In the genomic region with DNA sequence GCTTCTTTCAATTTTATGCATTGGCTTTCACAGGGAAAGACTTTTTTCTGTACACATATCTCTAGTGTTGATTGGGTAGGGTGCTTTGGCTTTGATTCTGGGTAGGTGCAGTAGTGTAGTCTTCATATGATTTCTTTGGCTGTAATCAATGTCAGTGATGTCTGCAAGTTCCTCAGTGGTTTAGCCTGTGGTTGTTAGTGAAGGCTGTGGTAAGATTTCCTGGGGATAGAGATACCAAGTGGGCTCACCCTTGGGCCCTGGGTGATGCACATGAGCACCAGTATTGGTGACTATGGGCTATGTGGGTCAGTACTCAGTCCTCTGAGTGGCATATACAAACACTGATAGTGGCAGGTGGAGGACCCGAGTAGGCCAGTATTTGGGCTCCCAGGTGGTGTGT, we compare ENCODE assay signal across 31 cellular contexts. TPM values are rescaled to one million over a fixed set of nuclear protein-coding genes. Genes with fewer than 3 reads are reported as not detected.
DNase-seq lines count a peak whose midpoint lies in the region; ATAC-seq and TF ChIP-seq lines count a peak whose summit lies in the region.
"Had no signal": no experiment of that assay in that cellular context is flagged by ENCODE, and none has a peak within 500 bp of the region (broad histone marks: within the 10 kb centered on the region; RNA-seq: fewer than 3 reads in every experiment).

No MANE protein-coding gene starts in this region.

- no peaks in the 10 kb centered on the region for H3K9me2 ChIP-seq in Karpas-422 (replicated peaks; ENCODE audit: insufficient read depth, low read length)

- 64 to 94% (median 80%) methylated on average over 1 of the region's 1 CpG for WGBS in psoas muscle, 3 donors

- peak overlapping the region in 1 of 2 donors; percentile 33 for H3K4me3 Mint-ChIP-seq in activated T-cell treated with anti-CD3 and anti-CD28 coated beads, Interleukin-2, amount 50 U/mL, for 72 hours
- H3K4me3 Mint-ChIP-seq in activated naive CD8-positive, alpha-beta T cell treated with anti-CD3 and anti-CD28 coated beads, Interleukin-2, amount 50 U/mL, for 24 hours = no peak overlapping the region
- H3K4me3 Mint-ChIP-seq in stimulated activated effector memory CD8-positive, alpha-beta T cell treated with anti-CD3 and anti-CD28 coated beads, Interleukin-12 subunit alpha, Interleukin-12 subunit beta, amount 100 ng/mL, for 72 hours = no peak overlapping the region
- H3K4me3 Mint-ChIP-seq: HFFc6 had no signal

- H3K4me2 ChIP-seq in Karpas-422 (ENCODE audit: low read depth, low read length, poor library complexity, severe bottlenecking) = no peak overlapping the region
- H3K4me2 ChIP-seq: smooth muscle cell had no signal

- TF ChIP-seq CTCF in psoas muscle (IDR thresholded peaks at IDR 0.05) = no peak

- H3K9me3 ChIP-seq in Karpas-422 (ENCODE audit: low read length) (no peaks in the 10 kb centered on the region), psoas muscle (peaks cover 7% of the 10 kb centered on the region)

- no peak overlapping the region for H2AFZ ChIP-seq in Karpas-422 (ENCODE audit: low read length)

- H3K4me1 ChIP-seq in Karpas-422 (ENCODE audit: low read length) (no peaks in the 10 kb centered on the region), psoas muscle (no peaks in the 10 kb centered on the region)
- H3K4me1 ChIP-seq: body of pancreas, foreskin keratinocyte, right atrium auricular region, tibial artery had no signal

- no peak overlapping the region for H3K9ac ChIP-seq in Karpas-422 (ENCODE audit: low read length)

- H3K27ac ChIP-seq in Karpas-422 (ENCODE audit: low read length) = no peak overlapping the region
- no peak overlapping the region for H3K27ac ChIP-seq in psoas muscle
- H3K27ac ChIP-seq: body of pancreas, esophagus squamous epithelium, foreskin keratinocyte, left ventricle myocardium inferior, right atrium auricular region, stomach, tibial artery had no signal

- H3K27me3 Mint-ChIP-seq in activated T-cell treated with anti-CD3 and anti-CD28 coated beads, Interleukin-2, amount 50 U/mL, for 72 hours (ENCODE audit: low read depth) = no peaks in the 10 kb centered on the region
- no peaks in the 10 kb centered on the region for H3K27me3 Mint-ChIP-seq in activated naive CD8-positive, alpha-beta T cell treated with anti-CD3 and anti-CD28 coated beads, Interleukin-2, amount 50 U/mL, for 24 hours

- H3K4me1 Mint-ChIP-seq in activated T-cell treated with anti-CD3 and anti-CD28 coated beads, Interleukin-2, amount 50 U/mL, for 72 hours (ENCODE audit: low read depth) = peaks cover 49% of the 10 kb centered on the region
- peaks cover 49% of the 10 kb centered on the region for H3K4me1 Mint-ChIP-seq in activated naive CD8-positive, alpha-beta T cell treated with anti-CD3 and anti-CD28 coated beads, Interleukin-2, amount 50 U/mL, for 24 hours
- peaks cover 51% of the 10 kb centered on the region for H3K4me1 Mint-ChIP-seq in stimulated activated effector memory CD8-positive, alpha-beta T cell treated with anti-CD3 and anti-CD28 coated beads, Interleukin-12 subunit alpha, Interleukin-12 subunit beta, amount 100 ng/mL, for 72 hours

- H3K36me3 ChIP-seq in Karpas-422 (ENCODE audit: insufficient read depth, low read length) = no peaks in the 10 kb centered on the region
- H3K36me3 ChIP-seq in psoas muscle (ENCODE audit: insufficient read depth in 1 of 2, low read depth in 1 of 2) = no peaks in the 10 kb centered on the region
- H3K36me3 ChIP-seq: esophagus squamous epithelium, right atrium auricular region, stomach, tibial artery had no signal

- no peak for DNase-seq in activated T-cell treated with anti-CD3 and anti-CD28 coated beads, Interleukin-2, amount 50 U/mL, for 72 hours
- no peak for DNase-seq in activated T-cell treated with anti-CD3 and anti-CD28 coated beads, Interleukin-2, amount 50 U/mL, for 48 hours
- DNase-seq in Jurkat, Clone E6-1 (ENCODE audit: low read depth, low spot score) = peak; percentile 43
- no peak for DNase-seq in activated naive CD8-positive, alpha-beta T cell treated with anti-CD3 and anti-CD28 coated beads, Interleukin-2, amount 50 U/mL, for 24 hours
- peak in 1 of 2 donors; percentile 32 for DNase-seq in stimulated activated effector memory CD8-positive, alpha-beta T cell treated with anti-CD3 and anti-CD28 coated beads, Interleukin-12 subunit alpha, Interleukin-12 subunit beta, amount 100 ng/mL, for 72 hours (ENCODE audit: low spot score in 2 of 2)
- no peak for DNase-seq in amygdala (lab: John Stamatoyannopoulos, UW)
- no peak for DNase-seq in Karpas-422
- DNase-seq in psoas muscle = no peak
- DNase-seq: activated CD4-positive, CD25-positive, alpha-beta regulatory T cell; body of pancreas; esophagus squamous epithelium; foreskin keratinocyte; GOT3; heart left ventricle; HFFc6; KBM-7; left ventricle myocardium inferior; mesendoderm; NCI-H1092 treated with DMSO at 0.1 percent for 48 hours; NCI-H187; NCI-H2171 treated with DMSO at 0.1 percent for 48 hours; NCI-H510A; stimulated activated CD4-positive, alpha-beta T cell treated with anti-CD3 and anti-CD28 coated beads, Interleukin-1b, Interleukin-23, amount 100 ng/mL, for 48 hours; stomach; tibial artery had no signal

- peak overlapping the region; percentile 18 for H3K27ac Mint-ChIP-seq in activated T-cell treated with anti-CD3 and anti-CD28 coated beads, Interleukin-2, amount 50 U/mL, for 72 hours
- H3K27ac Mint-ChIP-seq in activated naive CD8-positive, alpha-beta T cell treated with anti-CD3 and anti-CD28 coated beads, Interleukin-2, amount 50 U/mL, for 24 hours = no peak overlapping the region
- H3K27ac Mint-ChIP-seq in stimulated activated effector memory CD8-positive, alpha-beta T cell treated with anti-CD3 and anti-CD28 coated beads, Interleukin-12 subunit alpha, Interleukin-12 subunit beta, amount 100 ng/mL, for 72 hours = peak overlapping the region; percentile 74
- H3K27ac Mint-ChIP-seq: HFFc6 had no signal

- H4K20me1 ChIP-seq in Karpas-422 (ENCODE audit: insufficient read depth, low read depth, low read length) = no peaks in the 10 kb centered on the region

- H3K79me2 ChIP-seq in Karpas-422 (ENCODE audit: low read length) = no peaks in the 10 kb centered on the region

- peaks cover 10 to 19% of the 10 kb centered on the region in 2 donors for H3K9me3 Mint-ChIP-seq in activated T-cell treated with anti-CD3 and anti-CD28 coated beads, Interleukin-2, amount 50 U/mL, for 72 hours
- H3K9me3 Mint-ChIP-seq in activated naive CD8-positive, alpha-beta T cell treated with anti-CD3 and anti-CD28 coated beads, Interleukin-2, amount 50 U/mL, for 24 hours = peaks cover 35% of the 10 kb centered on the region
- peaks cover 28% of the 10 kb centered on the region for H3K9me3 Mint-ChIP-seq in stimulated activated effector memory CD8-positive, alpha-beta T cell treated with anti-CD3 and anti-CD28 coated beads, Interleukin-12 subunit alpha, Interleukin-12 subunit beta, amount 100 ng/mL, for 72 hours

- H3K36me3 Mint-ChIP-seq in activated T-cell treated with anti-CD3 and anti-CD28 coated beads, Interleukin-2, amount 50 U/mL, for 72 hours (ENCODE audit: insufficient read depth in 2 of 2) = peaks cover 34 to 51% of the 10 kb centered on the region in 2 donors
- peaks cover 47% of the 10 kb centered on the region for H3K36me3 Mint-ChIP-seq in activated naive CD8-positive, alpha-beta T cell treated with anti-CD3 and anti-CD28 coated beads, Interleukin-2, amount 50 U/mL, for 24 hours (ENCODE audit: low read depth)
- peaks cover 24% of the 10 kb centered on the region for H3K36me3 Mint-ChIP-seq in stimulated activated effector memory CD8-positive, alpha-beta T cell treated with anti-CD3 and anti-CD28 coated beads, Interleukin-12 subunit alpha, Interleukin-12 subunit beta, amount 100 ng/mL, for 72 hours

- no peak overlapping the region for H3K4me3 ChIP-seq in Jurkat, Clone E6-1 (ENCODE audit: low read length)
- H3K4me3 ChIP-seq in Karpas-422 (ENCODE audit: low read length) = no peak overlapping the region
- no peak overlapping the region for H3K4me3 ChIP-seq in psoas muscle
- H3K4me3 ChIP-seq: body of pancreas, esophagus squamous epithelium, heart left ventricle, left ventricle myocardium inferior, right atrium auricular region, smooth muscle cell, stomach, tibial artery had no signal

- ATAC-seq in activated T-cell treated with anti-CD3 and anti-CD28 coated beads, Interleukin-2, amount 50 U/mL, for 72 hours (replicated peaks in 1 of 2) = peak in 1 of 2 donors; percentile 50
- peak; percentile 22 for ATAC-seq in activated naive CD8-positive, alpha-beta T cell treated with anti-CD3 and anti-CD28 coated beads, Interleukin-2, amount 50 U/mL, for 24 hours
- ATAC-seq in stimulated activated effector memory CD8-positive, alpha-beta T cell treated with anti-CD3 and anti-CD28 coated beads, Interleukin-12 subunit alpha, Interleukin-12 subunit beta, amount 100 ng/mL, for 72 hours = peak; percentile 55
- ATAC-seq in psoas muscle = no peak
- ATAC-seq: body of pancreas, foreskin keratinocyte, heart left ventricle had no signal

- H3K27me3 ChIP-seq in Karpas-422 (ENCODE audit: low read length) (no peaks in the 10 kb centered on the region), psoas muscle (ENCODE audit: insufficient read depth in 3 of 3, low read length in 2 of 3) (no peaks in the 10 kb centered on the region)
- H3K27me3 ChIP-seq: body of pancreas, esophagus squamous epithelium, foreskin keratinocyte, heart left ventricle, right atrium auricular region, stomach had no signal

- intact Hi-C loops in psoas muscle (cut with DNase I) = no loop called here

RNA-seq across cellular contexts. Expression of gene GIMAP8, which starts 13.0 kb away (rescaled TPM):
- total RNA-seq in activated T-cell treated with anti-CD3 and anti-CD28 coated beads, Interleukin-2, amount 50 U/mL, for 72 hours = 10 to 100 TPM; 10.2 to 13.1 TPM
- 0.21 TPM for polyA plus RNA-seq in Jurkat, Clone E6-1 (2012; ENCODE audit: insufficient read depth, insufficient read length)
- total RNA-seq in Karpas-422 (2014; rRNA removed; shearing (Covaris generic); ENCODE audit: low replicate concordance) = not detected in 2 replicates
- 10 to 100 TPM in 1 of 4 donors, 1 to 10 TPM in 3; 6.1 to 11.9 (median 7.0) TPM for total RNA-seq in psoas muscle
- 1 to 10 TPM; 4.4 to 7.8 (median 4.7) TPM for polyA plus RNA-seq in psoas muscle
- total RNA-seq: HFFc6, MCF 10A, SK-MEL-5, smooth muscle cell had no signal
- polyA plus RNA-seq: smooth muscle cell had no signal

RNA-seq across cellular contexts. Expression of gene GIMAP7, which starts 51.2 kb away (rescaled TPM):
- 10 to 100 TPM; 45.1 to 50.7 TPM for total RNA-seq in activated T-cell treated with anti-CD3 and anti-CD28 coated beads, Interleukin-2, amount 50 U/mL, for 72 hours
- polyA plus RNA-seq in Jurkat, Clone E6-1 (2012; ENCODE audit: insufficient read depth, insufficient read length) = 168 TPM
- not detected in 2 replicates for total RNA-seq in Karpas-422 (2014; rRNA removed; shearing (Covaris generic); ENCODE audit: low replicate concordance)
- total RNA-seq in psoas muscle = 10 to 100 TPM; 10.7 to 17.7 (median 11.4) TPM
- polyA plus RNA-seq in psoas muscle = 10 to 100 TPM; 15.0 to 23.7 (median 21.1) TPM
- total RNA-seq: foreskin keratinocyte, HFFc6, MCF 10A, RPMI7951, SK-MEL-5, smooth muscle cell had no signal
- polyA plus RNA-seq: foreskin keratinocyte, keratinocyte, smooth muscle cell had no signal

Comparison
In these comparisons a context has a peak if more than half of its experiments do, and no peak if none do; other contexts are left out.
1. ATAC-seq: peak in activated naive CD8-positive, alpha-beta T cell treated with anti-CD3 and anti-CD28 coated beads, Interleukin-2, amount 50 U/mL, for 24 hours (single experiment) and stimulated activated effector memory CD8-positive, alpha-beta T cell treated with anti-CD3 and anti-CD28 coated beads, Interleukin-12 subunit alpha, Interleukin-12 subunit beta, amount 100 ng/mL, for 72 hours (single experiment); none in psoas muscle (0 of 4).
2. RNA of gene GIMAP7, which starts 51.2 kb away (total RNA-seq): 45.1 to 50.7 TPM in activated T-cell treated with anti-CD3 and anti-CD28 coated beads, Interleukin-2, amount 50 U/mL, for 72 hours and 10.7 to 17.7 TPM in psoas muscle; not detected in Karpas-422; every median in the first group is over 10 times any median in the second.